In genomic region chr7:28364082-28364481, GRCh38 we compare ENCODE assay signal across 1 cellular context.
TF ChIP-seq lines count a peak whose summit lies in the region.

No MANE protein-coding gene starts in this region.

TF ChIP-seq in GM23338, 12 proteins besides CTCF, POLR2A, EP300 and RAD21:
- TF ChIP-seq ZNF462 (CRISPR knock-in tag; IDR thresholded peaks at IDR 0.05) (no peak), ETS1 (IDR thresholded peaks at IDR 0.05) (no peak), POLR2AphosphoS5 (IDR thresholded peaks at IDR 0.05; ENCODE audit: low read depth) (no peak), CREB1 (CRISPR knock-in tag; IDR thresholded peaks at IDR 0.05; ENCODE audit: low read depth) (no peak), ZNF114 (CRISPR knock-in tag; IDR thresholded peaks at IDR 0.05) (no peak), REST (IDR thresholded peaks at IDR 0.05; ENCODE audit: unreplicated experiment) (no peak), EZH2 (IDR thresholded peaks at IDR 0.05; ENCODE audit: low read depth, unreplicated experiment) (no peak)
TF ChIP-seq in GM23338: peak in this region for 0.
